9 cellular contexts compared by ENCODE assay signal in the genomic region with DNA sequence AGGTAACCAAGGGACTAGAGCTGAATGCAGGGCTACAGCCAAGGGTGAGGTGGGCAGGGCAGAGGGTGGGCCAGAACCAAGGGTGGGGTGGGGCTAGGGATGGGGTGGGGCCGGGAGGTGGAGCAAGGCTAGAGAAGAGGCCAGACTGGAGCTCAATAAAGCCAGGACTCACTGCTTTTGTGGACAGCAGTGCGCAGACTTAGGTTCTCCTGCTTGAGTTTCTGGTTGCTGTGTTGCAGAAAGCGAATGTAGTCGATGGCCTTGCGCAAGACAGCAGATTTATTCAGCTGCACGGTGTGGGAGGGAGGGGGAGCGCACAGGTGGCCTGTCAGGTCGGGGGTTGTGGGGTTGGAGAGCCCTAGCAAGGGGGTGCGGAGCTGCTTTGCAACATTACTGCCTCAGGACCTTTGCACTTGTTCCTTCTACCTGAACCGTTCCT. TPM values are rescaled to one million over a fixed set of nuclear protein-coding genes. Genes with fewer than 3 reads are reported as not detected.
DNase-seq lines count a peak whose midpoint lies in the region; ATAC-seq, FAIRE-seq and TF ChIP-seq lines count a peak whose summit lies in the region.
"Had no signal": no experiment of that assay in that cellular context is flagged by ENCODE, and none has a peak within 500 bp of the region (broad histone marks: within the 10 kb centered on the region; RNA-seq: fewer than 3 reads in every experiment).

No MANE protein-coding gene starts in this region.

- peaks cover 42% of the 10 kb centered on the region for H3K4me1 Mint-ChIP-seq in neural crest cell

- H3K9me3 Mint-ChIP-seq in neural crest cell, result no peaks in the 10 kb centered on the region

- peaks cover 10% of the 10 kb centered on the region for H3K27me3 Mint-ChIP-seq in neural crest cell (ENCODE audit: low read depth)
- H3K27me3 Mint-ChIP-seq: activated naive CD8-positive, alpha-beta T cell had no signal

- peak; percentile 9 for FAIRE-seq in HTR-8/SVneo (lab: Jason Lieb, UNC)

- ATAC-seq in omental fat pad (ENCODE audit: low FRiP score) (no peak), GM21619 (IDR thresholded peaks at IDR 0.05; ENCODE audit: unreplicated experiment) (no peak)

- H3K27ac ChIP-seq in caudate nucleus (ENCODE audit: low read depth, low read length), result peak overlapping the region; percentile 74
- H3K27ac ChIP-seq: neutrophil had no signal

- peak; percentile 58 for DNase-seq in EH (ENCODE audit: low read depth)
- peak; percentile 73 for DNase-seq in HTR-8/SVneo (ENCODE audit: insufficient read length, low spot score)
- peak in 1 of 61 donors; percentile 29 for DNase-seq in caudate nucleus (lab: John Stamatoyannopoulos, UW)
- DNase-seq in neural crest cell (ENCODE audit: low read depth, low spot score), result no peak
- no peak for DNase-seq in omental fat pad (ENCODE audit: low spot score)
- no peak for DNase-seq in DMS153 treated with DMSO at 0.1 percent for 48 hours (lab: John Stamatoyannopoulos, UW; ENCODE audit: unreplicated experiment)

- TF ChIP-seq CTCF in neural crest cell (conservative IDR thresholded peaks at IDR 0.05) (no peak), omental fat pad (IDR thresholded peaks at IDR 0.05) (no peak)

- no peak overlapping the region for H3K27ac Mint-ChIP-seq in neural crest cell (ENCODE audit: unreplicated experiment)
- H3K27ac Mint-ChIP-seq: activated naive CD8-positive, alpha-beta T cell had no signal

- peaks cover 9% of the 10 kb centered on the region for H3K36me3 Mint-ChIP-seq in neural crest cell (ENCODE audit: low read depth)

- H3K4me3 Mint-ChIP-seq in neural crest cell, result peak overlapping the region; percentile 73
- H3K4me3 Mint-ChIP-seq: activated naive CD8-positive, alpha-beta T cell had no signal

RNA-seq across cellular contexts. Expression of a gene that starts 18.7 kb away (rescaled TPM):
- total RNA-seq in neural crest cell, result 128 and 132 TPM in 2 replicates
- 100 to 1,000 TPM in 1 of 4 donors, 10 to 100 TPM in 3; 18.5 to 118 (median 31.2) TPM for total RNA-seq in omental fat pad

Comparison
In these comparisons a context has a peak if more than half of its experiments do, and no peak if none do; other contexts are left out.
1. DNase-seq: peak in EH (single experiment) and HTR-8/SVneo (single experiment); none in neural crest cell (single experiment), omental fat pad (single experiment) and DMS153 treated with DMSO at 0.1 percent for 48 hours (single experiment).